10 cellular contexts compared by ENCODE assay signal in the genomic region with DNA sequence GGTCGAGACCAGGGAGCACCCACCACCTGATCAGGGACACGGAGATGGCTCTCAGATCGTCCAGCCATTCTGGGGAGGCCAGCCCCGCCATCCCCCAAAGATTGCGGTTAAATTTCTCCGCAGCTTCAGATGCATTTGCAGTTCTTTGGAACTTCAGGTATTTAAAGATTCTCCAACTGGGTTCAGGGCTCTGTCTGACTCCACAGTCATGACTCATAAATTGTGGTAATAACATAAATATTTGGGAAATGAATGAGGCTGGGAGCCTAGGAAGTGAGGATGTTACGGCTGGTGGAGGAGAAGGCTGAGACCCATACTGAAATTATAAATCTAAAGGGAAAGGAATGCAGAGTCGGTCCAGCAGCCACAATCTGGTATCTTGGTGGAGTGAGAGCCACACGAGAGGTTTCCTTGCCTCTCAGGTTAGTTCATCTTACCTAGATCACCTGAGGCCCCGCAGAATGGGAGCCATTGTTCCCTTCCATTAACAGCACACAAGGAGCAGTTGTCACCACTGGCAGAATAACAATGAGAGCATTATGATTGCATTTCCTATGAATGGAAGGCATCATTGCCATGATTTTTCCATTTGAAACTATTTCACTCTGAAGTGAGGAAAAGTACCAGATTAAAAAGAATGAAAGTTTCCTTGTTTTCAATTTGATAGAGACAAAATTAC. TPM values are rescaled to one million over a fixed set of nuclear protein-coding genes. Genes with fewer than 3 reads are reported as not detected.
A peak's percentile ranks its signal among the peaks of the same experiment; 100 is the strongest.
DNase-seq lines count a peak whose midpoint lies in the region; ATAC-seq and TF ChIP-seq lines count a peak whose summit lies in the region.
"Had no signal": no experiment of that assay in that cellular context is flagged by ENCODE, and none has a peak within 500 bp of the region (broad histone marks: within the 10 kb centered on the region; RNA-seq: fewer than 3 reads in every experiment).

No MANE protein-coding gene starts in this region.

- H2AFZ ChIP-seq in SK-N-SH (ENCODE audit: low read depth): peak overlapping the region; percentile 62

- peak overlapping the region; percentile 78 to 95; a peak in 3 of 4 replicates for H3K27ac ChIP-seq in SK-N-SH (ENCODE audit: low read depth in 2 of 2, low read length in 1 of 2)
- H3K27ac ChIP-seq in WERI-Rb-1: no peak overlapping the region
- H3K27ac ChIP-seq: HL-60 had no signal

- TF ChIP-seq CTCF in HFF-Myc (IDR thresholded peaks at IDR 0.05; ENCODE audit: low read depth, low read length, missing control alignments) (no peak), SK-N-SH (IDR thresholded peaks at IDR 0.05) (no peak), WERI-Rb-1 (IDR thresholded peaks at IDR 0.05; ENCODE audit: low read depth, low read length) (no peak)

- H4K20me1 ChIP-seq in SK-N-SH (ENCODE audit: insufficient read depth): no peaks in the 10 kb centered on the region

- 13% methylated on average over 10 of the region's 10 CpGs for WGBS in SK-N-SH (ENCODE audit: low lambda C conversion rate)

- H3K4me2 ChIP-seq in SK-N-SH: peak overlapping the region; percentile 65
- peak overlapping the region; percentile 73 for H3K4me2 ChIP-seq in skeletal muscle satellite cell (ENCODE audit: low read length)

- no peak for TF ChIP-seq RAD21 in SK-N-SH (IDR thresholded peaks at IDR 0.05; ENCODE audit: low read length)

- no peaks in the 10 kb centered on the region for H3K79me2 ChIP-seq in SK-N-SH (ENCODE audit: insufficient read depth)

- CTCF ChIA-PET in SK-N-SH (lab: Yijun Ruan, JAX): interaction anchor here (1.6 kb wide), 1 partner anchor 10 kb away, joined by 3 read pairs; no protein-coding TSS in a partner anchor

- TF ChIP-seq EP300 in SK-N-SH (IDR thresholded peaks at IDR 0.05; ENCODE audit: borderline replicate concordance in 1 of 2, low read depth in 1 of 2, low read length in 1 of 2): peak; percentile 46 to 96; a peak in 3 of 4 replicates

- H3K9ac ChIP-seq in SK-N-SH (peak overlapping the region; percentile 67), skeletal muscle satellite cell (ENCODE audit: low read depth, low read length) (peak overlapping the region; percentile 85)

- H3K9me3 ChIP-seq in SK-N-SH (no peaks in the 10 kb centered on the region), skeletal muscle satellite cell (replicated peaks; ENCODE audit: low read length) (no peaks in the 10 kb centered on the region), WERI-Rb-1 (ENCODE audit: severe bottlenecking) (no peaks in the 10 kb centered on the region)

- no peaks in the 10 kb centered on the region for H3K36me3 ChIP-seq in SK-N-SH (replicated peaks in 1 of 2; ENCODE audit: control insufficient read depth in 1 of 2, insufficient read depth in 2 of 2, low read length in 1 of 2)
- H3K36me3 ChIP-seq in skeletal muscle satellite cell (ENCODE audit: insufficient read depth, low read length): no peaks in the 10 kb centered on the region
- H3K36me3 ChIP-seq in WERI-Rb-1: no peaks in the 10 kb centered on the region

- POLR2A ChIA-PET in SK-N-SH (lab: Yijun Ruan, JAX): no interaction called here

- H3K4me3 ChIP-seq in HFF-Myc (replicated peaks; ENCODE audit: low read depth, low read length) (no peak overlapping the region), SK-N-SH (ENCODE audit: low read depth in 2 of 2, low read length in 1 of 2) (peak overlapping the region in 1 of 2 experiments; percentile 8; a peak in 1 of 4 replicates), skeletal muscle satellite cell (ENCODE audit: low read length) (peak overlapping the region; percentile 39), WERI-Rb-1 (ENCODE audit: low read depth, low read length) (no peak overlapping the region)

- DNase-seq in HFF-Myc (ENCODE audit: extremely low read depth, low read depth) (peak; percentile 82), SK-N-SH (peak; percentile 42), fibroblast of the conjunctiva (ENCODE audit: low read depth) (peak; percentile 60), WERI-Rb-1 (no peak), NAMALWA (ENCODE audit: low spot score) (no peak)
- DNase-seq: T-cell had no signal

- peaks cover 36% of the 10 kb centered on the region for H3F3A ChIP-seq in SK-N-SH (replicated peaks; ENCODE audit: insufficient read depth)

- ATAC-seq in HG02938 (IDR thresholded peaks at IDR 0.05; ENCODE audit: unreplicated experiment): no peak
- ATAC-seq in GM21447 (IDR thresholded peaks at IDR 0.05; ENCODE audit: unreplicated experiment): no peak
- ATAC-seq: T-cell had no signal

- H3K27me3 ChIP-seq in SK-N-SH (ENCODE audit: insufficient read depth) (no peaks in the 10 kb centered on the region), skeletal muscle satellite cell (ENCODE audit: control insufficient read depth, insufficient read depth, low read length) (no peaks in the 10 kb centered on the region), WERI-Rb-1 (ENCODE audit: insufficient read depth, low read depth, severe bottlenecking) (no peaks in the 10 kb centered on the region)

- H3K4me1 ChIP-seq in SK-N-SH (ENCODE audit: control insufficient read depth in 1 of 2, insufficient read depth in 2 of 2, low read depth in 1 of 2, low read length in 1 of 2) (peaks cover 4 to 22% of the 10 kb centered on the region in 2 experiments; a peak in 3 of 4 replicates), skeletal muscle satellite cell (ENCODE audit: control insufficient read depth, insufficient read depth, low read length) (peaks cover 24% of the 10 kb centered on the region)

- no peaks in the 10 kb centered on the region for H3K9me2 ChIP-seq in SK-N-SH

TF ChIP-seq in SK-N-SH, 30 proteins besides CTCF, POLR2A, EP300 and RAD21 (continues in another document):
- TF ChIP-seq TEAD4 (IDR thresholded peaks at IDR 0.05; ENCODE audit: borderline replicate concordance, insufficient read depth) (peak; percentile 99), FOXM1 (IDR thresholded peaks at IDR 0.05; ENCODE audit: low read depth) (peak; percentile 62; the same call in 1 of the 2 replicates), SIN3A (IDR thresholded peaks at IDR 0.05; ENCODE audit: borderline replicate concordance, low read depth, low read length) (peak; percentile 63; the same call in 1 of the 2 replicates), RXRA (IDR thresholded peaks at IDR 0.05; ENCODE audit: borderline replicate concordance, low read depth) (peak; percentile 92), FOSL2 (IDR thresholded peaks at IDR 0.05; ENCODE audit: borderline replicate concordance, low read depth) (peak; percentile 100), GABPA (IDR thresholded peaks at IDR 0.05; ENCODE audit: low read depth) (no peak), NRF1 (IDR thresholded peaks at IDR 0.05; ENCODE audit: low read depth, low read length) (no peak), TAF1 (IDR thresholded peaks at IDR 0.05; ENCODE audit: borderline replicate concordance, low read depth, low read length) (peak; percentile 74; the same call in 1 of the 2 replicates), CHD2 (IDR thresholded peaks at IDR 0.05; ENCODE audit: low read length, partially characterized antibody) (no peak), JUND (IDR thresholded peaks at IDR 0.05) (peak; percentile 99), MEF2A (IDR thresholded peaks at IDR 0.05; ENCODE audit: borderline replicate concordance, low read depth) (peak; percentile 51; the same call in 1 of the 2 replicates), NFIC (IDR thresholded peaks at IDR 0.05; ENCODE audit: borderline replicate concordance) (peak; percentile 80), YY1 (IDR thresholded peaks at IDR 0.05; ENCODE audit: low read depth) (no peak; the same call in 1 of the 2 replicates), POLR2AphosphoS5 (IDR thresholded peaks at IDR 0.05; ENCODE audit: low read depth, low read length) (peak; percentile 87; the same call in 1 of the 2 replicates)
- TF ChIP-seq, protein P1, sequence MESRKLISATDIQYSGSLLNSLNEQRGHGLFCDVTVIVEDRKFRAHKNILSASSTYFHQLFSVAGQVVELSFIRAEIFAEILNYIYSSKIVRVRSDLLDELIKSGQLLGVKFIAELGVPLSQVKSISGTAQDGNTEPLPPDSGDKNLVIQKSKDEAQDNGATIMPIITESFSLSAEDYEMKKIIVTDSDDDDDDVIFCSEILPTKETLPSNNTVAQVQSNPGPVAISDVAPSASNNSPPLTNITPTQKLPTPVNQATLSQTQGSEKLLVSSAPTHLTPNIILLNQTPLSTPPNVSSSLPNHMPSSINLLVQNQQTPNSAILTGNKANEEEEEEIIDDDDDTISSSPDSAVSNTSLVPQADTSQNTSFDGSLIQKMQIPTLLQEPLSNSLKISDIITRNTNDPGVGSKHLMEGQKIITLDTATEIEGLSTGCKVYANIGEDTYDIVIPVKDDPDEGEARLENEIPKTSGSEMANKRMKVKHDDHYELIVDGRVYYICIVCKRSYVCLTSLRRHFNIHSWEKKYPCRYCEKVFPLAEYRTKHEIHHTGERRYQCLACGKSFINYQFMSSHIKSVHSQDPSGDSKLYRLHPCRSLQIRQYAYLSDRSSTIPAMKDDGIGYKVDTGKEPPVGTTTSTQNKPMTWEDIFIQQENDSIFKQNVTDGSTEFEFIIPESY (IDR thresholded peaks at IDR 0.05; ENCODE audit: borderline replicate concordance, low read depth): peak; percentile 83; the same call in 1 of the 2 replicates
- TF ChIP-seq, protein P2, sequence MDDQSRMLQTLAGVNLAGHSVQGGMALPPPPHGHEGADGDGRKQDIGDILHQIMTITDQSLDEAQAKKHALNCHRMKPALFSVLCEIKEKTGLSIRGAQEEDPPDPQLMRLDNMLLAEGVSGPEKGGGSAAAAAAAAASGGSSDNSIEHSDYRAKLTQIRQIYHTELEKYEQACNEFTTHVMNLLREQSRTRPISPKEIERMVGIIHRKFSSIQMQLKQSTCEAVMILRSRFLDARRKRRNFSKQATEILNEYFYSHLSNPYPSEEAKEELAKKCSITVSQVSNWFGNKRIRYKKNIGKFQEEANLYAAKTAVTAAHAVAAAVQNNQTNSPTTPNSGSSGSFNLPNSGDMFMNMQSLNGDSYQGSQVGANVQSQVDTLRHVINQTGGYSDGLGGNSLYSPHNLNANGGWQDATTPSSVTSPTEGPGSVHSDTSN (IDR thresholded peaks at IDR 0.05): peak; percentile 88

RNA-seq across cellular contexts. Expression of a gene that starts 26.7 kb away (rescaled TPM):
- polyA plus RNA-seq in SK-N-SH (2012; rRNA removed): 176 and 185 TPM in 2 replicates
- 211 and 219 TPM in 2 replicates for polyA plus RNA-seq in SK-N-SH (2012; cell fraction: cytosol; rRNA removed)
- polyA plus RNA-seq in SK-N-SH (2012; cell fraction: nucleus; rRNA removed): 138 and 185 TPM in 2 replicates
- 52.2 and 65.4 TPM in 2 replicates for total RNA-seq in skeletal muscle satellite cell (2012; rRNA removed)

Comparison
In these comparisons a context has a peak if more than half of its experiments do, and no peak if none do; other contexts are left out.
1. DNase-seq: peak in HFF-Myc (single experiment), SK-N-SH (single experiment) and fibroblast of the conjunctiva (single experiment); none in WERI-Rb-1 (single experiment) and NAMALWA (single experiment).